ENCODE assay signal across 8 cellular contexts in the genomic region with DNA sequence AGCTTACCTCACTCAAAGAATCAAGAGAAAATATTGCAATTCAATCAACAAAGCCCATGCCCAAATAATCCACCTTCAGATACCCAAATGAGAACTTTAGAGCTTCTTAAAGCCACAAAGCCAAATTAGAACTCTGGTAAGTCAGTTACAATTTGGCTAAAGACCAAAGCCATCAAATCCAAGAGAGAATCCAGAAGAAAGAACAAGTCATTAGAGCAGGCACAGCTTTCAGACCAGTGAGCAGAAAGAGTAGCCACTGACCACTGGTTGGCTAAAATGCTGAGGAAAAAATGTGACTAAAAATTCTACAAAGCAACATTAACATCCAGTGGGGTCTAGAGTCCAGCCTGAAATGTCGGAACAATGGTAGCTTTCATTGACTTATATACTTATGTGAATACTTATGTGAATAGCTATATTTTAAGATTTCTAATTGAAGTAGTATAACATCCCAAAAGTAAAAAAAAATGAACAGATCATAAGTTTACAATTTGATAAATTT.
"Had no signal": no experiment of that assay in that cellular context is flagged by ENCODE, and none has a peak within 500 bp of the region (broad histone marks: within the 10 kb centered on the region; RNA-seq: fewer than 3 reads in every experiment).

No MANE protein-coding gene starts in this region.

- FAIRE-seq: G401.6, GM12878, GM12891, GM12892, GM18507, GM19239 had no signal

- DNase-seq: GDM1, GF-D8 had no signal

- H3K4me3 ChIP-seq: GM12878 had no signal

- ATAC-seq: GM12878 had no signal
